15 cellular contexts compared by ENCODE assay signal in genomic region chr2:138028538-138028937, GRCh38.
A peak's percentile ranks its signal among the peaks of the same experiment; 100 is the strongest.
DNase-seq lines count a peak whose midpoint lies in the region; ATAC-seq and TF ChIP-seq lines count a peak whose summit lies in the region.
"Had no signal": no experiment of that assay in that cellular context is flagged by ENCODE, and none has a peak within 500 bp of the region (broad histone marks: within the 10 kb centered on the region; RNA-seq: fewer than 3 reads in every experiment).

No MANE protein-coding gene starts in this region.

- WGBS in suprapubic skin, result 68% methylated on average over 2 of the region's 2 CpGs

- H3K4me3 Mint-ChIP-seq in stimulated activated naive B cell treated with anti-CD40 and anti-IgM and Interleukin-4, amounts not matched to agents 10 μg/mL and 1 μg/mL and 100 μg/mL, for 72 hours, result no peak overlapping the region
- H3K4me3 Mint-ChIP-seq: activated naive CD4-positive, alpha-beta T cell treated with anti-CD3 and anti-CD28 coated beads, Interleukin-2, amount 50 U/mL, for 24 hours had no signal

- intact Hi-C loops in Right ventricle myocardium superior (cut with DNase I), result no loop called here

- peaks cover 0 to 5% of the 10 kb centered on the region in 2 donors for H3K4me1 ChIP-seq in right atrium auricular region
- no peaks in the 10 kb centered on the region for H3K4me1 ChIP-seq in suprapubic skin
- H3K4me1 ChIP-seq: foreskin keratinocyte had no signal

- no peaks in the 10 kb centered on the region for H3K27me3 Mint-ChIP-seq in stimulated activated naive B cell treated with anti-CD40 and anti-IgM and Interleukin-4, amounts not matched to agents 10 μg/mL and 1 μg/mL and 100 μg/mL, for 72 hours
- H3K27me3 Mint-ChIP-seq: activated naive CD4-positive, alpha-beta T cell treated with anti-CD3 and anti-CD28 coated beads, Interleukin-2, amount 50 U/mL, for 24 hours had no signal

- no peak for DNase-seq in Right ventricle myocardium superior
- DNase-seq in right atrium auricular region (ENCODE audit: low spot score), result no peak
- peak; percentile 90 for DNase-seq in OCI-M1 (lab: John Stamatoyannopoulos, UW)
- peak; percentile 47 for DNase-seq in stimulated activated naive B cell treated with anti-CD40 and anti-IgM and Interleukin-4, amounts not matched to agents 10 μg/mL and 1 μg/mL and 100 μg/mL, for 72 hours
- DNase-seq in suprapubic skin (ENCODE audit: low spot score in 2 of 2), result no peak
- DNase-seq in HK-2 (ENCODE audit: unreplicated experiment), result no peak
- DNase-seq: foreskin keratinocyte; left cardiac atrium; NCI-H1092; occipital lobe; stimulated activated CD4-positive, alpha-beta T cell treated with anti-CD3 and anti-CD28 coated beads, Interleukin-4, amount 100 ng/mL, for 1 hour had no signal

- TF ChIP-seq CTCF in right atrium auricular region (IDR thresholded peaks at IDR 0.05) (no peak), suprapubic skin (IDR thresholded peaks at IDR 0.05) (no peak)

- no peak for TF ChIP-seq EP300 in suprapubic skin (IDR thresholded peaks at IDR 0.05)

- no peaks in the 10 kb centered on the region for H3K9me3 ChIP-seq in right atrium auricular region
- H3K9me3 ChIP-seq in suprapubic skin, result no peaks in the 10 kb centered on the region

- no peaks in the 10 kb centered on the region for H3K36me3 ChIP-seq in right atrium auricular region
- H3K36me3 ChIP-seq in suprapubic skin, result no peaks in the 10 kb centered on the region

- no peaks in the 10 kb centered on the region for H3K4me1 Mint-ChIP-seq in stimulated activated naive B cell treated with anti-CD40 and anti-IgM and Interleukin-4, amounts not matched to agents 10 μg/mL and 1 μg/mL and 100 μg/mL, for 72 hours
- H3K4me1 Mint-ChIP-seq: activated naive CD4-positive, alpha-beta T cell treated with anti-CD3 and anti-CD28 coated beads, Interleukin-2, amount 50 U/mL, for 24 hours had no signal

- no peaks in the 10 kb centered on the region for H3K9me3 Mint-ChIP-seq in stimulated activated naive B cell treated with anti-CD40 and anti-IgM and Interleukin-4, amounts not matched to agents 10 μg/mL and 1 μg/mL and 100 μg/mL, for 72 hours
- H3K9me3 Mint-ChIP-seq: activated naive CD4-positive, alpha-beta T cell treated with anti-CD3 and anti-CD28 coated beads, Interleukin-2, amount 50 U/mL, for 24 hours had no signal

- TF ChIP-seq POLR2A in suprapubic skin (IDR thresholded peaks at IDR 0.05), result no peak

- H3K27me3 ChIP-seq in right atrium auricular region, result no peaks in the 10 kb centered on the region
- H3K27me3 ChIP-seq in suprapubic skin, result no peaks in the 10 kb centered on the region
- H3K27me3 ChIP-seq: foreskin keratinocyte had no signal

- ATAC-seq in Right ventricle myocardium superior (ENCODE audit: poor library complexity), result peak; percentile 56
- ATAC-seq in HG03039 (IDR thresholded peaks at IDR 0.05; ENCODE audit: unreplicated experiment), result peak; percentile 58
- peak; percentile 81 to 91 for ATAC-seq in stimulated activated naive B cell treated with anti-CD40 and anti-IgM and Interleukin-4, amounts not matched to agents 10 μg/mL and 1 μg/mL and 100 μg/mL, for 72 hours (replicated peaks)
- no peak for ATAC-seq in HG03439 (IDR thresholded peaks at IDR 0.05; ENCODE audit: unreplicated experiment)
- ATAC-seq: foreskin keratinocyte had no signal

- H3K27ac Mint-ChIP-seq in stimulated activated naive B cell treated with anti-CD40 and anti-IgM and Interleukin-4, amounts not matched to agents 10 μg/mL and 1 μg/mL and 100 μg/mL, for 72 hours, result no peak overlapping the region
- H3K27ac Mint-ChIP-seq: activated naive CD4-positive, alpha-beta T cell treated with anti-CD3 and anti-CD28 coated beads, Interleukin-2, amount 50 U/mL, for 24 hours had no signal

- H3K36me3 Mint-ChIP-seq in stimulated activated naive B cell treated with anti-CD40 and anti-IgM and Interleukin-4, amounts not matched to agents 10 μg/mL and 1 μg/mL and 100 μg/mL, for 72 hours, result no peaks in the 10 kb centered on the region
- H3K36me3 Mint-ChIP-seq: activated naive CD4-positive, alpha-beta T cell treated with anti-CD3 and anti-CD28 coated beads, Interleukin-2, amount 50 U/mL, for 24 hours had no signal

- H3K27ac ChIP-seq in right atrium auricular region (no peak overlapping the region), suprapubic skin (no peak overlapping the region)
- H3K27ac ChIP-seq: foreskin keratinocyte, VCaP had no signal

- H3K4me3 ChIP-seq in right atrium auricular region (no peak overlapping the region), suprapubic skin (no peak overlapping the region)

Comparison
In these comparisons a context has a peak if more than half of its experiments do, and no peak if none do; other contexts are left out.
1. DNase-seq: peak in OCI-M1 (single experiment) and stimulated activated naive B cell treated with anti-CD40 and anti-IgM and Interleukin-4, amounts not matched to agents 10 μg/mL and 1 μg/mL and 100 μg/mL, for 72 hours (single experiment); none in Right ventricle myocardium superior (single experiment), right atrium auricular region (single experiment), suprapubic skin (0 of 2) and HK-2 (single experiment).